Comparison of ENCODE assay signal across 17 cellular contexts in genomic region chr15:92003515-92004067, GRCh38.
"Had no signal": no experiment of that assay in that cellular context is flagged by ENCODE, and none has a peak within 500 bp of the region (broad histone marks: within the 10 kb centered on the region; RNA-seq: fewer than 3 reads in every experiment).

No MANE protein-coding gene starts in this region.

- H3K27me3 ChIP-seq: dorsolateral prefrontal cortex, left lung, neutrophil, pancreas, spleen, transverse colon, vagina had no signal

- H3K4me1 ChIP-seq: lower lobe of right lung, pancreas had no signal

- H3K4me3 ChIP-seq: dorsolateral prefrontal cortex, left lung, lower lobe of right lung, pancreas, skin epidermis, spleen, thoracic aorta, transverse colon, vagina had no signal

- ATAC-seq: left lung; lower lobe of right lung; naive thymus-derived CD8-positive, alpha-beta T cell; pancreas; stimulated activated naive CD8-positive, alpha-beta T cell treated with anti-CD3 and anti-CD28 coated beads, Interleukin-15, Interleukin-2, amounts not matched to agents 100 U/mL and 50 U/mL, for 24 hours had no signal

- H3K36me3 ChIP-seq: left lung, lower lobe of right lung, neutrophil, pancreas, spleen, thoracic aorta, transverse colon, vagina had no signal

- H3K27ac ChIP-seq: left lung, lower lobe of right lung, neutrophil, pancreas, skin epidermis, spleen, thoracic aorta, transverse colon, vagina had no signal

- H3K9me3 ChIP-seq: left lung, lower lobe of right lung, neutrophil, pancreas, spleen, thoracic aorta, transverse colon, vagina had no signal

- DNase-seq: dorsolateral prefrontal cortex; effector CD4-positive, alpha-beta T cell; hippocampal formation; left cardiac atrium; left lung; lower lobe of right lung; naive thymus-derived CD8-positive, alpha-beta T cell; nephron progenitor cell; pancreas; spleen; stimulated activated CD4-positive, alpha-beta T cell treated with anti-CD3 and anti-CD28 coated beads, Interleukin-4, amount 100 ng/mL, for 4 hours; stimulated activated naive CD8-positive, alpha-beta T cell treated with anti-CD3 and anti-CD28 coated beads, Interleukin-15, Interleukin-2, amounts not matched to agents 100 U/mL and 50 U/mL, for 24 hours; transverse colon had no signal
